Comparison of ENCODE assay signal across 8 cellular contexts in the genomic region with DNA sequence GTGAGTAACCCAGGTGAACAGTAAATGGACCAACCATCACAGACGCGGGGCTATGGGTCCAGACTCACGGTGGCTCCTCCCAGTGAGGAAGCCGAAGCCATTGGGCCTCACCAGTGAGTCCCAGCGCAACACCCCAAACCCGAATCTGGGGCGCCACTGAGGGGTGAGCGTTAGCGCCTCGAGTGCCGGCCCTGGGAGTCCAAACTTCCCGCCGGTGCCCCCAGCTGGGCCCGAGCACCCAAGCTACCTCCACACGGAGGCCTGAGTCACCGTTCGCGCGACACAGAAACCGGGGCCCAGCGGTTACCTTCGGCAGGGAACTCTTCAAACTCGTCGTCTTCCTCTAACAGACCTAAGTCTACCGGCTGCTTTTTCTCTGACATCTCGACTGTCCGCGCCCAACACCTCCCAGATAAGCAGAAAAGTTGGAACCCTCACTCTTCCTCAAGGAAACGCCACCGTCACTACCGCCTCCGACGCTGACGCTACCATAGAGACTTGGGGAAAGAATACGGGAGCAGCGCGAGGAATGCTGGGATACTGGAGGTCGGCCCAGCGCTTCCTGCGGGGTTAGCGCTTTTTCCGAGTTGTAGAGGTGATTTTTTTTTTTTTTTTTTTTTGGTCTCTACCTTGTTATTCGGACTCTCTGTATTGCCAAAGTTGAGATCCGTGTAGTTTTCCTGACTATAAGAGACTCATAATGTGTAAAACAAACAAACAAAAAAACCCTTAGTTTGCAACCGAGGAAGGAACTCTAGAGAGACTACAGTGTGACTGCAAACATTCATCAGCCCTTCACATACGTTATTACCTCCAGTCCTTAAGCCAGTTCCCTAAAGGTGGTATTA. TPM values are rescaled to one million over a fixed set of nuclear protein-coding genes. Genes with fewer than 3 reads are reported as not detected.
A peak's percentile ranks its signal among the peaks of the same experiment; 100 is the strongest.
DNase-seq lines count a peak whose midpoint lies in the region; ATAC-seq, FAIRE-seq and TF ChIP-seq lines count a peak whose summit lies in the region.

SEM1 (minus strand) TSS at position 466 of the 848 bp plus-strand sequence; CDS start at position 383, 83 bp downstream.

- H4K20me1 ChIP-seq in endothelial cell of umbilical vein (replicated peaks; ENCODE audit: control insufficient read depth, extremely low read depth, insufficient read depth, low read length), result no peaks in the 10 kb centered on the region

- TF ChIP-seq CTCF in endothelial cell of umbilical vein (IDR thresholded peaks at IDR 0.05; ENCODE audit: extremely low read depth in 1 of 2, insufficient read depth in 1 of 2, low read depth in 1 of 2, low read length in 2 of 2), result no peak

- TF ChIP-seq POLR2A in endothelial cell of umbilical vein (IDR thresholded peaks at IDR 0.05; ENCODE audit: low read depth, low read length), result peak; percentile 80

- BruUV-seq in endothelial cell of umbilical vein (replicated peaks; lab: Mats Ljungman, UMichigan), result TSS peak; percentile 73

- peak within 1 kb of the TSS; percentile 90 for H3K9ac ChIP-seq in NT2/D1 (ENCODE audit: insufficient read length, low read depth)
- H3K9ac ChIP-seq in endothelial cell of umbilical vein (replicated peaks; ENCODE audit: extremely low read depth, insufficient read depth, low read length), result peak within 1 kb of the TSS; percentile 97

- DNase-seq in COR-L47 (lab: John Stamatoyannopoulos, UW) (peak; percentile 87), HS-5 (ENCODE audit: low read depth) (peak; percentile 49), NT2/D1 (ENCODE audit: low read depth, low spot score) (peak; percentile 89), endothelial cell of umbilical vein (ENCODE audit: low read depth, low spot score) (peak; percentile 91), midbrain (lab: John Stamatoyannopoulos, UW) (peak; percentile 88)
- DNase-seq in activated CD8-positive, alpha-beta memory T cell treated with anti-CD3 and anti-CD28 coated beads, Interleukin-2, amount 50 U/mL, for 4 hours, result peak; percentile 63
- DNase-seq in stimulated activated CD8-positive, alpha-beta memory T cell treated with anti-CD3 and anti-CD28 coated beads, Interleukin-2, amount 100 ng/mL, for 1 hour (ENCODE audit: low read depth in 2 of 2), result peak; percentile 18 to 41

- peaks cover 9% of the 10 kb centered on the region; the same call in 1 of the 2 replicates for H3K9me3 ChIP-seq in NT2/D1 (ENCODE audit: insufficient read depth, low read length)
- peaks cover 2% of the 10 kb centered on the region for H3K9me3 ChIP-seq in endothelial cell of umbilical vein (replicated peaks; ENCODE audit: control insufficient read depth, insufficient read depth, low read length)

- no peaks in the 10 kb centered on the region for H3K4me1 ChIP-seq in NT2/D1 (ENCODE audit: insufficient read depth, insufficient read length)
- peaks cover 15% of the 10 kb centered on the region for H3K4me1 ChIP-seq in endothelial cell of umbilical vein (ENCODE audit: control insufficient read depth, extremely low read depth, insufficient read depth, low read length)

- H3K4me2 ChIP-seq in endothelial cell of umbilical vein (ENCODE audit: insufficient read depth, low read length), result peak within 1 kb of the TSS; percentile 95

- no peaks in the 10 kb centered on the region for H3K9me1 ChIP-seq in endothelial cell of umbilical vein (replicated peaks; ENCODE audit: control insufficient read depth, extremely low read depth, insufficient read depth, low read length)

- intact Hi-C loops in endothelial cell of umbilical vein (cut with micrococcal nuclease), result loop anchor here (1.0 to 10.0 kb wide), 8 partner anchors 11 to 795 kb away; partner anchors contain the start of gene SLC25A13

- POLR2A ChIA-PET in endothelial cell of umbilical vein (lab: Charles Lee), result interaction anchor here (1.4 kb wide), 1 partner anchor 34 kb away, joined by 3 read pairs; no protein-coding TSS in a partner anchor

- peak within 1 kb of the TSS; percentile 84 for H3K4me3 ChIP-seq in NT2/D1 (ENCODE audit: insufficient read length, low read depth)
- H3K4me3 ChIP-seq in endothelial cell of umbilical vein (replicated peaks in 1 of 3; ENCODE audit: insufficient read depth in 1 of 3, low read depth in 1 of 3, low read length in 3 of 3), result peak within 1 kb of the TSS; percentile 70 to 98 (median 73)

- peak; percentile 71 for ATAC-seq in GM19468 (IDR thresholded peaks at IDR 0.05; ENCODE audit: extremely low read depth, unreplicated experiment)

- H3K79me2 ChIP-seq in endothelial cell of umbilical vein (ENCODE audit: control insufficient read depth, insufficient read depth, low read length), result peaks cover 44% of the 10 kb centered on the region

- FAIRE-seq in endothelial cell of umbilical vein (lab: Jason Lieb, UNC), result peak; percentile 97

- dilution Hi-C loops in endothelial cell of umbilical vein (cut with MboI; ENCODE audit: extremely low pct_ligation_motif_present, low sequenced_read_pairs), result no loop called here

- H3K36me3 ChIP-seq in NT2/D1 (ENCODE audit: insufficient read depth, insufficient read length, low read length) (peaks cover 12% of the 10 kb centered on the region), endothelial cell of umbilical vein (ENCODE audit: control insufficient read depth in 2 of 2, extremely low read depth in 1 of 2, insufficient read depth in 2 of 2, low read length in 2 of 2) (peaks cover 2 to 3% of the 10 kb centered on the region in 2 experiments)

- peak within 1 kb of the TSS; percentile 96 for H3K27ac ChIP-seq in endothelial cell of umbilical vein (ENCODE audit: insufficient read depth, low read depth, low read length)

- H3K27me3 ChIP-seq in NT2/D1 (ENCODE audit: insufficient read depth, insufficient read length) (no peaks in the 10 kb centered on the region), endothelial cell of umbilical vein (ENCODE audit: control insufficient read depth in 2 of 2, insufficient read depth in 2 of 2, low read length in 2 of 2) (peaks cover 0 to 4% of the 10 kb centered on the region in 2 experiments)

- CTCF ChIA-PET in endothelial cell of umbilical vein (lab: Charles Lee), result interaction anchor here (1.0 to 1.5 kb wide), 2 partner anchors 9 to 621 kb away, joined by 3 read pairs; no protein-coding TSS in a partner anchor

- peak within 1 kb of the TSS; percentile 100 for H2AFZ ChIP-seq in endothelial cell of umbilical vein (ENCODE audit: low read depth, low read length)

TF ChIP-seq in endothelial cell of umbilical vein, 7 proteins besides CTCF, POLR2A, EP300 and RAD21:
- TF ChIP-seq, protein P1, sequence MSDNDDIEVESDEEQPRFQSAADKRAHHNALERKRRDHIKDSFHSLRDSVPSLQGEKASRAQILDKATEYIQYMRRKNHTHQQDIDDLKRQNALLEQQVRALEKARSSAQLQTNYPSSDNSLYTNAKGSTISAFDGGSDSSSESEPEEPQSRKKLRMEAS (IDR thresholded peaks at IDR 0.05; ENCODE audit: insufficient read depth, insufficient read length), result no peak
- TF ChIP-seq EZH2 (IDR thresholded peaks at IDR 0.05; ENCODE audit: borderline replicate concordance, low read depth, low read length, severe bottlenecking) (no peak), POLR2AphosphoS5 (IDR thresholded peaks at IDR 0.05; ENCODE audit: insufficient read depth, low read depth, low read length) (peak; percentile 66), GATA2 (IDR thresholded peaks at IDR 0.05; ENCODE audit: insufficient read depth, insufficient read length, low read depth, low read length) (no peak)
TF ChIP-seq in endothelial cell of umbilical vein: peak in this region for 1.

RNA-seq across cellular contexts. Expression of gene SEM1, which starts in this region (rescaled TPM):
- total RNA-seq in endothelial cell of umbilical vein, result 81.6 and 94.7 TPM in 2 replicates
- polyA plus RNA-seq in endothelial cell of umbilical vein, result 9.2 and 16.7 TPM in 2 replicates
- polyA plus RNA-seq in endothelial cell of umbilical vein (2011; cell fraction: cytosol; rRNA removed), result 36.5 and 43.3 TPM in 2 replicates
- 18.6 and 28.4 TPM in 2 replicates for polyA plus RNA-seq in endothelial cell of umbilical vein (2011; cell fraction: nucleus; rRNA removed)
- polyA plus RNA-seq in endothelial cell of umbilical vein (2012), result 394 and 491 TPM in 2 replicates
- polyA minus RNA-seq in endothelial cell of umbilical vein, result 12.8 and 27.6 TPM in 2 replicates
- polyA minus RNA-seq in endothelial cell of umbilical vein (2011; cell fraction: cytosol; rRNA and poly(A)+ RNA removed), result 12.1 TPM
- polyA minus RNA-seq in endothelial cell of umbilical vein (2011; cell fraction: nucleus; rRNA and poly(A)+ RNA removed), result 23.0 and 35.1 TPM in 2 replicates

Comparison
In these comparisons a context has a peak if more than half of its experiments do, and no peak if none do; other contexts are left out.
1. Peak in every context shown above with its lines: DNase-seq, ATAC-seq, H3K4me3 ChIP-seq and H3K27ac ChIP-seq.
2. DNase-seq: peak in every context shown above with its lines; median percentile 91 in endothelial cell of umbilical vein; 89 in NT2/D1; 88 in midbrain; 87 in COR-L47; 63 in activated CD8-positive, alpha-beta memory T cell treated with anti-CD3 and anti-CD28 coated beads, Interleukin-2, amount 50 U/mL, for 4 hours; 49 in HS-5; 30 in stimulated activated CD8-positive, alpha-beta memory T cell treated with anti-CD3 and anti-CD28 coated beads, Interleukin-2, amount 100 ng/mL, for 1 hour.